22 cellular contexts compared by ENCODE assay signal in the genomic region with DNA sequence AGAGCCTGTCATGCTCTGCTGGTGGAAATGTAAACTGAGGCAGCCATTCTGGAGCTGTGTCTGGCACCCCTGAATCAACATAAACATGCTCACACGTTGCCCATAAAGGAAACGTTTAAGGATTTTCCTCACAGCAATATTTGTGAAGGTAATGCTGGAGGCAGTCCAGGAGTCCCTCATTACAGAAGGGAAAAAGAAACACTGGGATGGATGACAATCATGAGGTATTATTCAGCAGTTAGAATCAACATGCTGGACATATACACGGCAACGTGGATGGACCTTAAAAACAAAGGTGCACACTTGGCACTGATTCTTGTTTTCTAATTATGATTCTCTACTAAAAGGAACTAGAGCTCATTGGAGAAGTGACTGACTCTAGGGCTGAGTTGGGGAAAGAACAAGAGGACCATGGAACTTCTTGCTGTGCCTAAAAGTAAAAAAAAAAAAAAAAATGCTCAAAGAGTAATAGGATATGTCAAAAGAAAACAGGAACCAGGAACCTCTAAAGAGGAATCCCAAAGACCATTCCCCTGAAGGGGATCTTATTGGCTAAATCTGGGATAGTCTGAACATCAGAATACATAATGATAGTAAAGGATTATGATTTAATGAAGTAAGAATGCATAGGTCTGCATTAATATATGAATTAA. TPM values are rescaled to one million over a fixed set of nuclear protein-coding genes. Genes with fewer than 3 reads are reported as not detected.
DNase-seq lines count a peak whose midpoint lies in the region; ATAC-seq and TF ChIP-seq lines count a peak whose summit lies in the region.
"Had no signal": no experiment of that assay in that cellular context is flagged by ENCODE, and none has a peak within 500 bp of the region (broad histone marks: within the 10 kb centered on the region; RNA-seq: fewer than 3 reads in every experiment).

No MANE protein-coding gene starts in this region.

- CTCF ChIA-PET in activated B cell treated with CpG ODN at 0.5 μM for 24 hours (lab: Charles Lee), result interaction anchor here (1.1 kb wide), 1 partner anchor 9 kb away, joined by 4 read pairs; no protein-coding TSS in a partner anchor
- CTCF ChIA-PET in Caco-2 (lab: Charles Lee), result no interaction called here

- H3K4me1 ChIP-seq in Caco-2 (peaks cover 45% of the 10 kb centered on the region), vagina (peaks cover 69% of the 10 kb centered on the region)
- H3K4me1 ChIP-seq: prostate gland had no signal

- peaks cover 82% of the 10 kb centered on the region for H3K4me1 Mint-ChIP-seq in activated naive CD8-positive, alpha-beta T cell (ENCODE audit: low read depth)
- peaks cover 90% of the 10 kb centered on the region for H3K4me1 Mint-ChIP-seq in activated naive CD8-positive, alpha-beta T cell treated with anti-CD3 and anti-CD28 coated beads, Interleukin-2, amount 50 U/mL, for 24 hours
- peaks cover 92% of the 10 kb centered on the region for H3K4me1 Mint-ChIP-seq in activated B cell treated with CpG ODN at 0.5 μM for 24 hours
- peaks cover 69 to 94% (median 84%) of the 10 kb centered on the region in 3 donors for H3K4me1 Mint-ChIP-seq in naive B cell
- H3K4me1 Mint-ChIP-seq in type B pancreatic cell (ENCODE audit: unreplicated experiment), result peaks cover 25% of the 10 kb centered on the region
- H3K4me1 Mint-ChIP-seq in Caco-2 (ENCODE audit: low read depth, unreplicated experiment), result peaks cover 39% of the 10 kb centered on the region

- H3K9me3 Mint-ChIP-seq in activated naive CD8-positive, alpha-beta T cell (ENCODE audit: low read depth), result no peaks in the 10 kb centered on the region
- H3K9me3 Mint-ChIP-seq in activated naive CD8-positive, alpha-beta T cell treated with anti-CD3 and anti-CD28 coated beads, Interleukin-2, amount 50 U/mL, for 24 hours, result no peaks in the 10 kb centered on the region
- no peaks in the 10 kb centered on the region for H3K9me3 Mint-ChIP-seq in activated B cell treated with CpG ODN at 0.5 μM for 24 hours
- H3K9me3 Mint-ChIP-seq in naive B cell, result no peaks in the 10 kb centered on the region
- no peaks in the 10 kb centered on the region for H3K9me3 Mint-ChIP-seq in type B pancreatic cell
- H3K9me3 Mint-ChIP-seq in Caco-2 (ENCODE audit: unreplicated experiment), result no peaks in the 10 kb centered on the region
- H3K9me3 Mint-ChIP-seq: activated T-helper 17 cell treated with anti-CD3 and anti-CD28 coated beads, Interleukin-2, amount 50 U/mL, for 72 hours had no signal

- no peaks in the 10 kb centered on the region for H3K27me3 Mint-ChIP-seq in activated naive CD8-positive, alpha-beta T cell
- H3K27me3 Mint-ChIP-seq in activated naive CD8-positive, alpha-beta T cell treated with anti-CD3 and anti-CD28 coated beads, Interleukin-2, amount 50 U/mL, for 24 hours, result no peaks in the 10 kb centered on the region
- H3K27me3 Mint-ChIP-seq in activated B cell treated with CpG ODN at 0.5 μM for 24 hours (no peaks in the 10 kb centered on the region), naive B cell (no peaks in the 10 kb centered on the region), type B pancreatic cell (no peaks in the 10 kb centered on the region), Caco-2 (ENCODE audit: insufficient read depth, unreplicated experiment) (no peaks in the 10 kb centered on the region)
- H3K27me3 Mint-ChIP-seq: activated T-helper 17 cell treated with anti-CD3 and anti-CD28 coated beads, Interleukin-2, amount 50 U/mL, for 72 hours had no signal

- H3K27me3 ChIP-seq in Caco-2 (replicated peaks; ENCODE audit: control insufficient read depth, insufficient read depth, low read length) (no peaks in the 10 kb centered on the region), dorsolateral prefrontal cortex (no peaks in the 10 kb centered on the region), vagina (no peaks in the 10 kb centered on the region)
- H3K27me3 ChIP-seq: brain microvascular endothelial cell, gastrocnemius medialis had no signal

- H3K4me3 ChIP-seq in Caco-2 (ENCODE audit: low read depth, low read length) (no peak overlapping the region), dorsolateral prefrontal cortex (no peak overlapping the region), vagina (no peak overlapping the region)
- H3K4me3 ChIP-seq: gastrocnemius medialis, PC-9, prostate gland had no signal

- no peak overlapping the region for H3K27ac ChIP-seq in dorsolateral prefrontal cortex
- no peak overlapping the region for H3K27ac ChIP-seq in vagina
- H3K27ac ChIP-seq: brain microvascular endothelial cell, C4-2B, PC-9, prostate gland had no signal

- no peak for TF ChIP-seq POLR2A in vagina (IDR thresholded peaks at IDR 0.05)

- H3K9me3 ChIP-seq in Caco-2 (no peaks in the 10 kb centered on the region), vagina (no peaks in the 10 kb centered on the region)
- H3K9me3 ChIP-seq: gastrocnemius medialis, prostate gland had no signal

- ATAC-seq in activated naive CD8-positive, alpha-beta T cell treated with anti-CD3 and anti-CD28 coated beads, Interleukin-2, amount 50 U/mL, for 24 hours, result no peak
- ATAC-seq in activated B cell treated with CpG ODN at 0.5 μM for 24 hours (ENCODE audit: low read depth) (no peak), naive B cell (ENCODE audit: low read depth in 2 of 2) (no peak)
- ATAC-seq: activated T-helper 17 cell treated with anti-CD3 and anti-CD28 coated beads, Interleukin-2, amount 50 U/mL, for 72 hours; gastrocnemius medialis; left cardiac atrium had no signal

- TF ChIP-seq CTCF in activated B cell treated with CpG ODN at 0.5 μM for 24 hours (IDR thresholded peaks at IDR 0.05), result no peak
- no peak for TF ChIP-seq CTCF in type B pancreatic cell (conservative IDR thresholded peaks at IDR 0.05)
- no peak for TF ChIP-seq CTCF in Caco-2 (IDR thresholded peaks at IDR 0.05; ENCODE audit: insufficient read depth in 1 of 2, low read depth in 1 of 2, low read length in 1 of 2, severe bottlenecking in 1 of 2, unreplicated experiment in 1 of 2)
- no peak for TF ChIP-seq CTCF in dorsolateral prefrontal cortex (IDR thresholded peaks at IDR 0.05 in 54 of 56, conservative IDR thresholded peaks at IDR 0.05 in 2 of 56; ENCODE audit: low read depth in 1 of 56, partially characterized antibody in 56 of 56)
- TF ChIP-seq CTCF in vagina (IDR thresholded peaks at IDR 0.05), result no peak

- POLR2A ChIA-PET in activated B cell treated with CpG ODN at 0.5 μM for 24 hours (lab: Charles Lee), result interaction anchor here (1.3 to 19.6 kb wide), 4 partner anchors 9 to 19 kb away, joined by 4 to 593 read pairs (median 5); a partner anchor contains a TSS
- POLR2A ChIA-PET in Caco-2 (lab: Charles Lee), result interaction anchor here (0.6 kb wide), 1 partner anchor 309 kb away, joined by 4 read pairs; no protein-coding TSS in a partner anchor

- H3K36me3 ChIP-seq in Caco-2 (ENCODE audit: control insufficient read depth, insufficient read depth, low read length), result no peaks in the 10 kb centered on the region
- H3K36me3 ChIP-seq in vagina, result no peaks in the 10 kb centered on the region
- H3K36me3 ChIP-seq: brain microvascular endothelial cell, gastrocnemius medialis, prostate gland had no signal

- intact Hi-C loops in activated B cell treated with CpG ODN at 0.5 μM for 24 hours (cut with micrococcal nuclease) (loop anchor here (1.0 kb wide), 1 partner anchor 11 kb away; no protein-coding TSS in a partner anchor), Caco-2 (cut with micrococcal nuclease; ENCODE audit: unreplicated experiment) (no loop called here), dorsolateral prefrontal cortex (cut with DNase I) (no loop called here), vagina (cut with DNase I) (no loop called here)

- H3K36me3 Mint-ChIP-seq in activated naive CD8-positive, alpha-beta T cell, result no peaks in the 10 kb centered on the region
- peaks cover 11% of the 10 kb centered on the region for H3K36me3 Mint-ChIP-seq in activated naive CD8-positive, alpha-beta T cell treated with anti-CD3 and anti-CD28 coated beads, Interleukin-2, amount 50 U/mL, for 24 hours (ENCODE audit: low read depth)
- H3K36me3 Mint-ChIP-seq in activated B cell treated with CpG ODN at 0.5 μM for 24 hours (ENCODE audit: low read depth) (peaks cover 26% of the 10 kb centered on the region), naive B cell (no peaks in the 10 kb centered on the region), type B pancreatic cell (peaks cover 9% of the 10 kb centered on the region), Caco-2 (ENCODE audit: insufficient read depth, unreplicated experiment) (peaks cover 14% of the 10 kb centered on the region)

- no TSS peak for BruUV-seq in Caco-2 (replicated peaks; lab: Mats Ljungman, UMichigan)

- H3K27ac Mint-ChIP-seq in activated naive CD8-positive, alpha-beta T cell, result peak overlapping the region; percentile 8
- H3K27ac Mint-ChIP-seq in activated naive CD8-positive, alpha-beta T cell treated with anti-CD3 and anti-CD28 coated beads, Interleukin-2, amount 50 U/mL, for 24 hours, result no peak overlapping the region
- H3K27ac Mint-ChIP-seq in activated B cell treated with CpG ODN at 0.5 μM for 24 hours (peak overlapping the region; percentile 26), naive B cell (peak overlapping the region in 4 of 6 donors; percentile 57 to 85 (median 74)), type B pancreatic cell (peak overlapping the region; percentile 33), Caco-2 (ENCODE audit: unreplicated experiment) (no peak overlapping the region)
- H3K27ac Mint-ChIP-seq: activated T-helper 17 cell treated with anti-CD3 and anti-CD28 coated beads, Interleukin-2, amount 50 U/mL, for 72 hours had no signal

- DNase-seq in activated naive CD8-positive, alpha-beta T cell treated with anti-CD3 and anti-CD28 coated beads, Interleukin-2, amount 50 U/mL, for 24 hours, result no peak
- DNase-seq in activated B cell treated with CpG ODN at 0.5 μM for 24 hours (no peak), naive B cell (no peak), type B pancreatic cell (ENCODE audit: extremely low spot score, unreplicated experiment) (no peak), Caco-2 (no peak), dorsolateral prefrontal cortex (no peak), vagina (ENCODE audit: extremely low spot score in 2 of 2) (no peak)
- DNase-seq: ACHN; activated CD4-positive, alpha-beta T cell treated with anti-CD3 and anti-CD28 coated beads for 1 hour; brain microvascular endothelial cell; dermis blood vessel endothelial cell; DMS79 treated with DMSO at 0.1 percent for 48 hours; left cardiac atrium; NCI-H1417; NCI-H748 treated with DMSO at 0.1 percent for 48 hours; nephron progenitor cell; PC-9 had no signal

- no peak overlapping the region for H3K4me3 Mint-ChIP-seq in activated naive CD8-positive, alpha-beta T cell
- no peak overlapping the region for H3K4me3 Mint-ChIP-seq in activated naive CD8-positive, alpha-beta T cell treated with anti-CD3 and anti-CD28 coated beads, Interleukin-2, amount 50 U/mL, for 24 hours
- peak overlapping the region; percentile 11 for H3K4me3 Mint-ChIP-seq in activated B cell treated with CpG ODN at 0.5 μM for 24 hours
- peak overlapping the region in 7 of 8 donors; percentile 9 to 54 (median 33) for H3K4me3 Mint-ChIP-seq in naive B cell
- no peak overlapping the region for H3K4me3 Mint-ChIP-seq in type B pancreatic cell
- no peak overlapping the region for H3K4me3 Mint-ChIP-seq in Caco-2 (ENCODE audit: unreplicated experiment)
- H3K4me3 Mint-ChIP-seq: activated T-helper 17 cell treated with anti-CD3 and anti-CD28 coated beads, Interleukin-2, amount 50 U/mL, for 72 hours; nephron progenitor cell had no signal

RNA-seq across cellular contexts. Expression of a gene that starts 18.6 kb away (rescaled TPM):
- total RNA-seq in activated B cell treated with CpG ODN at 0.5 μM for 24 hours (111 and 118 TPM in 2 replicates), type B pancreatic cell (ENCODE audit: low replicate concordance) (91.9 and 150 TPM in 2 replicates), Caco-2 (2022) (104 and 121 TPM in 2 replicates), dorsolateral prefrontal cortex (10 to 100 TPM in 8 of 120 experiments, 1 to 10 TPM in 112; 2.8 to 13.3 (median 6.0) TPM), vagina (85.2 TPM)
- 100 to 1,000 TPM in 1 of 6 donors, 10 to 100 TPM in 5; 30.4 to 112 (median 72.8) TPM for polyA plus RNA-seq in naive B cell (ENCODE audit: low read depth in 6 of 6)

Comparison
In these comparisons a context has a peak if more than half of its experiments do, and no peak if none do; other contexts are left out.
1. H3K27ac Mint-ChIP-seq: peak in activated naive CD8-positive, alpha-beta T cell (single experiment), activated B cell treated with CpG ODN at 0.5 μM for 24 hours (single experiment), naive B cell (4 of 6) and type B pancreatic cell (single experiment); none in activated naive CD8-positive, alpha-beta T cell treated with anti-CD3 and anti-CD28 coated beads, Interleukin-2, amount 50 U/mL, for 24 hours (single experiment) and Caco-2 (single experiment).
2. H3K4me3 Mint-ChIP-seq: peak in activated B cell treated with CpG ODN at 0.5 μM for 24 hours (single experiment) and naive B cell (7 of 8); none in activated naive CD8-positive, alpha-beta T cell (single experiment), activated naive CD8-positive, alpha-beta T cell treated with anti-CD3 and anti-CD28 coated beads, Interleukin-2, amount 50 U/mL, for 24 hours (single experiment), type B pancreatic cell (single experiment) and Caco-2 (single experiment).